ENCODE assay signal across 19 cellular contexts in the genomic region with DNA sequence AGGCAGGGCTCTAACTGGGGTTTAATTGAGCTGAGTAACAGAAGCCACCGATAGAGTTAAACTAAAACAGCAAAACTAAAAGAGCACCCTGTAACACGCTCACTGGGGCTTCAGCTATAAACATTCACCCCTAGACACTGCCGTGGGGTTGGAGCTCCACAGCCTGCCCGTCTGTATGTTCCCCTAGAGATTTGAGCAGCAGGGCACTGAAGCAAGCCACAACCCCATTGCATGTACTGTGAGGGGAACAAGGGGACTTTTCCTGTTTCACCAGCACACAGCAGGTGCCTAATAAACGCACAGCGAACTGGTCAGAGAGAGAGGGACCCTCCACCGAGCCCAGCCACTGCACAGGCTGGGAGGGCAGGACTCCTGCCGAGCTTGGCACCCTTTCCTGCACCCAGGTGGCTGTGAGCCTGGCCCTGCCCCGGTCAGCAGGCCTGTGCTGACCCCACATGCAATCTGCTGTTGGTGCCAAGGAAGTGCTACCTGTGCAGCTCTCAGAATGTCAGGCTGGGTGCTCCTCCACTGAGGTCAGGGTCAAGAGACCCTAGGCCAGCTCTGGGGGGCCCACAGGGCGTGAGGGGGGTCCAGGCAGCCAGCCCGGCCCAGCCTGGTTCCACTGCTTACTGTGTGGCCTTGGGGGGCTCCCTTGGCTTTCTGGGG.
"Had no signal": no experiment of that assay in that cellular context is flagged by ENCODE, and none has a peak within 500 bp of the region (broad histone marks: within the 10 kb centered on the region; RNA-seq: fewer than 3 reads in every experiment).

No MANE protein-coding gene starts in this region.

- H3K4me1 Mint-ChIP-seq: activated T-helper 17 cell treated with anti-CD3 and anti-CD28 coated beads, Interleukin-2, amount 50 U/mL, for 72 hours had no signal

- ATAC-seq: activated T-helper 17 cell treated with anti-CD3 and anti-CD28 coated beads, Interleukin-2, amount 50 U/mL, for 72 hours; lower lobe of right lung; natural killer cell treated with Interleukin-12 subunit alpha and Interleukin-12 subunit beta and Interleukin-15 and Interleukin-18, amount 100 ng/mL, for 72 hours; stimulated activated naive CD8-positive, alpha-beta T cell treated with anti-CD3 and anti-CD28 coated beads, Interleukin-15, Interleukin-2, amounts not matched to agents 100 U/mL and 50 U/mL, for 24 hours; WTC11 had no signal

- H3K27ac Mint-ChIP-seq: activated T-helper 17 cell treated with anti-CD3 and anti-CD28 coated beads, Interleukin-2, amount 50 U/mL, for 72 hours; dendritic cell treated with granulocyte-macrophage colony-stimulating factor and Interleukin-4, amounts not matched to agents 40 ng/mL and 50 ng/mL, for 4 days; endodermal cell had no signal

- H3K9me3 ChIP-seq: ascending aorta, breast epithelium, lower lobe of right lung, prostate gland, right atrium auricular region, tibial nerve had no signal

- H3K4me3 ChIP-seq: ascending aorta, breast epithelium, lower lobe of right lung, prostate gland, right atrium auricular region, tibial nerve had no signal

- H3K27ac ChIP-seq: ascending aorta, breast epithelium, epithelial cell of prostate, lower lobe of right lung, prostate gland, right atrium auricular region, tibial nerve had no signal

- DNase-seq: activated CD4-positive, alpha-beta memory T cell treated with anti-CD3 and anti-CD28 coated beads for 36 hours; activated CD4-positive, alpha-beta T cell treated with anti-CD3 and anti-CD28 coated beads for 4 hours; activated naive CD4-positive, alpha-beta T cell; activated T-cell treated with anti-CD3 and anti-CD28 coated beads, Interleukin-2, amount 50 U/mL, for 1 hour; endodermal cell; foreskin fibroblast; lower lobe of right lung; stimulated activated CD4-positive, alpha-beta T cell treated with anti-CD3 and anti-CD28 coated beads, Interleukin-2, amount 100 ng/mL, for 24 hours; stimulated activated naive CD8-positive, alpha-beta T cell treated with anti-CD3 and anti-CD28 coated beads, Interleukin-15, Interleukin-2, amounts not matched to agents 100 U/mL and 50 U/mL, for 24 hours had no signal

- H3K27me3 ChIP-seq: ascending aorta, breast epithelium, right atrium auricular region, tibial nerve had no signal

- H3K36me3 ChIP-seq: ascending aorta, breast epithelium, lower lobe of right lung, prostate gland, right atrium auricular region, tibial nerve had no signal

- H3K36me3 Mint-ChIP-seq: activated CD4-positive, alpha-beta memory T cell treated with anti-CD3 and anti-CD28 coated beads for 36 hours; natural killer cell treated with Interleukin-12 subunit alpha and Interleukin-12 subunit beta and Interleukin-15 and Interleukin-18, amount 100 ng/mL, for 72 hours; WTC11 had no signal

- H3K4me3 Mint-ChIP-seq: activated CD4-positive, alpha-beta memory T cell treated with anti-CD3 and anti-CD28 coated beads for 36 hours; activated T-helper 17 cell treated with anti-CD3 and anti-CD28 coated beads, Interleukin-2, amount 50 U/mL, for 72 hours; dendritic cell treated with granulocyte-macrophage colony-stimulating factor and Interleukin-4, amounts not matched to agents 40 ng/mL and 50 ng/mL, for 4 days; endodermal cell; WTC11 had no signal

- H3K9me3 Mint-ChIP-seq: activated CD4-positive, alpha-beta memory T cell treated with anti-CD3 and anti-CD28 coated beads for 36 hours; activated T-helper 17 cell treated with anti-CD3 and anti-CD28 coated beads, Interleukin-2, amount 50 U/mL, for 72 hours; dendritic cell treated with granulocyte-macrophage colony-stimulating factor and Interleukin-4, amounts not matched to agents 40 ng/mL and 50 ng/mL, for 4 days; endodermal cell; natural killer cell treated with Interleukin-12 subunit alpha and Interleukin-12 subunit beta and Interleukin-15 and Interleukin-18, amount 100 ng/mL, for 72 hours; WTC11 had no signal

- H3K27me3 Mint-ChIP-seq: activated CD4-positive, alpha-beta memory T cell treated with anti-CD3 and anti-CD28 coated beads for 36 hours; activated T-helper 17 cell treated with anti-CD3 and anti-CD28 coated beads, Interleukin-2, amount 50 U/mL, for 72 hours; dendritic cell treated with granulocyte-macrophage colony-stimulating factor and Interleukin-4, amounts not matched to agents 40 ng/mL and 50 ng/mL, for 4 days; natural killer cell treated with Interleukin-12 subunit alpha and Interleukin-12 subunit beta and Interleukin-15 and Interleukin-18, amount 100 ng/mL, for 72 hours had no signal

- H3K4me1 ChIP-seq: breast epithelium, prostate gland had no signal
